Comparison of ENCODE assay signal across 8 cellular contexts in genomic region chrX:39969099-39969825, GRCh38.
A peak's percentile ranks its signal among the peaks of the same experiment; 100 is the strongest.
DNase-seq lines count a peak whose midpoint lies in the region; ATAC-seq, FAIRE-seq and TF ChIP-seq lines count a peak whose summit lies in the region.
"Had no signal": no experiment of that assay in that cellular context is flagged by ENCODE, and none has a peak within 500 bp of the region (broad histone marks: within the 10 kb centered on the region; RNA-seq: fewer than 3 reads in every experiment).

No MANE protein-coding gene starts in this region.

- H3K4me2 ChIP-seq in astrocyte (ENCODE audit: low read length) (peak overlapping the region; percentile 22), mammary epithelial cell (ENCODE audit: insufficient read depth, low read depth, low read length) (no peak overlapping the region)
- H3K4me2 ChIP-seq: KMS-11 had no signal

- H3K9me3 Mint-ChIP-seq in astrocyte (ENCODE audit: unreplicated experiment), result peaks cover 7% of the 10 kb centered on the region

- H2AFZ ChIP-seq in astrocyte (ENCODE audit: low read depth, low read length), result no peak overlapping the region
- no peak overlapping the region for H2AFZ ChIP-seq in mammary epithelial cell (ENCODE audit: low read depth, low read length)

- H3K4me1 ChIP-seq in astrocyte (ENCODE audit: insufficient read depth, low read length) (peaks cover 13% of the 10 kb centered on the region), mammary epithelial cell (ENCODE audit: insufficient read depth, low read length) (no peaks in the 10 kb centered on the region)

- CTCF ChIA-PET in mammary epithelial cell (lab: Charles Lee; ENCODE audit: low non-redundant PET), result no interaction called here

- H4K20me1 ChIP-seq in astrocyte (ENCODE audit: insufficient read depth, low read length), result no peaks in the 10 kb centered on the region
- no peaks in the 10 kb centered on the region for H4K20me1 ChIP-seq in mammary epithelial cell (ENCODE audit: insufficient read depth, low read length)

- no peak overlapping the region for H3K27ac Mint-ChIP-seq in astrocyte (ENCODE audit: unreplicated experiment)

- H3K36me3 ChIP-seq in astrocyte (ENCODE audit: insufficient read depth, low read length), result no peaks in the 10 kb centered on the region
- H3K36me3 ChIP-seq in mammary epithelial cell (ENCODE audit: insufficient read depth, low read length), result no peaks in the 10 kb centered on the region

- FAIRE-seq in astrocyte (lab: Jason Lieb, UNC), result no peak

- no peaks in the 10 kb centered on the region for H3K27me3 Mint-ChIP-seq in astrocyte (ENCODE audit: low read depth, unreplicated experiment)

- no peak overlapping the region for H3K9ac ChIP-seq in astrocyte (ENCODE audit: low read length)
- no peak overlapping the region for H3K9ac ChIP-seq in mammary epithelial cell (ENCODE audit: insufficient read depth, low read length)
- H3K9ac ChIP-seq: KMS-11 had no signal

- in situ Hi-C loops in mammary epithelial cell (cut with MboI; ENCODE audit: low sequenced_read_pairs in 2 of 2), result no loop called here

- no peak overlapping the region for H3K27ac ChIP-seq in astrocyte (ENCODE audit: low read depth, low read length)
- H3K27ac ChIP-seq in mammary epithelial cell (ENCODE audit: insufficient read depth, low read depth, low read length), result no peak overlapping the region
- H3K27ac ChIP-seq: KMS-11 had no signal

- H3K9me3 ChIP-seq in astrocyte (ENCODE audit: insufficient read depth, low read depth, low read length) (no peaks in the 10 kb centered on the region), mammary epithelial cell (replicated peaks; ENCODE audit: insufficient read depth, low read length) (peaks cover 4% of the 10 kb centered on the region)

- intact Hi-C loops in mammary epithelial cell (cut with micrococcal nuclease), result no loop called here

- H3K4me1 Mint-ChIP-seq in astrocyte (ENCODE audit: low read depth, unreplicated experiment), result peaks cover 8% of the 10 kb centered on the region

- no peaks in the 10 kb centered on the region for H3K79me2 ChIP-seq in astrocyte (ENCODE audit: insufficient read depth, low read length)
- H3K79me2 ChIP-seq in mammary epithelial cell (ENCODE audit: insufficient read depth, low read length), result no peaks in the 10 kb centered on the region

- H3K4me3 ChIP-seq in astrocyte (ENCODE audit: insufficient read depth, low read depth, low read length), result no peak overlapping the region
- H3K4me3 ChIP-seq in mammary epithelial cell (replicated peaks in 1 of 3; ENCODE audit: insufficient read depth in 1 of 3, low read depth in 2 of 3, low read length in 3 of 3), result no peak overlapping the region

- no peak overlapping the region for H3K4me3 Mint-ChIP-seq in astrocyte (ENCODE audit: unreplicated experiment)

- no peaks in the 10 kb centered on the region for H3K36me3 Mint-ChIP-seq in astrocyte (ENCODE audit: low read depth, unreplicated experiment)

- no TSS peak for BruUV-seq in mammary epithelial cell (replicated peaks; lab: Mats Ljungman, UMichigan)

- DNase-seq in LoVo (ENCODE audit: low spot score), result peak; percentile 50
- peak; percentile 25 for DNase-seq in NCI-H774 (lab: John Stamatoyannopoulos, UW)
- DNase-seq in astrocyte (ENCODE audit: low read depth), result no peak
- peak; percentile 28 for DNase-seq in stimulated activated CD4-positive, alpha-beta T cell treated with anti-CD3 and anti-CD28 coated beads, Interleukin-15, amount 100 ng/mL, for 24 hours
- no peak for DNase-seq in mammary epithelial cell
- no peak for DNase-seq in SIG-M5 treated with dmso at 0.1 percent for 504 hours (lab: John Stamatoyannopoulos, UW; ENCODE audit: unreplicated experiment)

- 57% methylated on average over 9 of the region's 16 CpGs for WGBS in mammary epithelial cell (ENCODE audit: low coverage, missing lambda C conversion rate)

- H3K27me3 ChIP-seq in astrocyte (ENCODE audit: insufficient read depth, low read length), result no peaks in the 10 kb centered on the region
- H3K27me3 ChIP-seq in mammary epithelial cell (ENCODE audit: insufficient read depth, low read length), result no peaks in the 10 kb centered on the region

- no peak for ATAC-seq in GM19467 (IDR thresholded peaks at IDR 0.05; ENCODE audit: unreplicated experiment)

- dilution Hi-C loops in mammary epithelial cell (cut with HindIII; ENCODE audit: low sequenced_read_pairs), result no loop called here

- TF ChIP-seq CTCF in astrocyte (IDR thresholded peaks at IDR 0.05; ENCODE audit: insufficient read depth, low read depth, low read length) (no peak), mammary epithelial cell (conservative IDR thresholded peaks at IDR 0.05 in 1 of 2, IDR thresholded peaks at IDR 0.05 in 1 of 2; ENCODE audit: extremely low read depth in 1 of 2, insufficient read depth in 1 of 2, low read depth in 1 of 2, low read length in 2 of 2) (no peak)

Comparison
In these comparisons a context has a peak if more than half of its experiments do, and no peak if none do; other contexts are left out.
1. DNase-seq: peak in LoVo (single experiment), NCI-H774 (single experiment) and stimulated activated CD4-positive, alpha-beta T cell treated with anti-CD3 and anti-CD28 coated beads, Interleukin-15, amount 100 ng/mL, for 24 hours (single experiment); none in astrocyte (single experiment), mammary epithelial cell (single experiment) and SIG-M5 treated with dmso at 0.1 percent for 504 hours (single experiment).